In genomic region chr7:114931656-114932011, GRCh38 we compare ENCODE assay signal across 9 cellular contexts. TPM values are rescaled to one million over a fixed set of nuclear protein-coding genes. Genes with fewer than 3 reads are reported as not detected.
DNase-seq lines count a peak whose midpoint lies in the region; ATAC-seq and TF ChIP-seq lines count a peak whose summit lies in the region.
"Had no signal": no experiment of that assay in that cellular context is flagged by ENCODE, and none has a peak within 500 bp of the region (broad histone marks: within the 10 kb centered on the region; RNA-seq: fewer than 3 reads in every experiment).

No MANE protein-coding gene starts in this region.

- peak; percentile 74 for DNase-seq in activated effector memory CD4-positive, alpha-beta T cell treated with anti-CD3 and anti-CD28 coated beads, Interleukin-2, amount 50 U/mL, for 16 hours
- DNase-seq in activated effector memory CD4-positive, alpha-beta T cell treated with Interleukin-2 at 50 U/mL for 16 hours: no peak
- DNase-seq in activated T-helper 1 cell treated with anti-CD3 and anti-CD28 coated beads, Interleukin-12 subunit alpha, Interleukin-12 subunit beta, Interleukin-2, Interleukin-4 antibody, amounts not matched to agents 30 ng/mL and 10 ng/mL and 1 ng/mL, durations not matched to agents 14 hours and 24 hours and 36 hours (ENCODE audit: low spot score): no peak
- no peak for DNase-seq in suprapubic skin (ENCODE audit: low spot score in 2 of 2)
- no peak for DNase-seq in NCI-H2081 (lab: John Stamatoyannopoulos, UW)
- DNase-seq in mammary epithelial cell: no peak
- no peak for DNase-seq in anterior cingulate cortex (lab: John Stamatoyannopoulos, UW)

- TF ChIP-seq CTCF in suprapubic skin (IDR thresholded peaks at IDR 0.05): no peak
- TF ChIP-seq CTCF in mammary epithelial cell (conservative IDR thresholded peaks at IDR 0.05 in 1 of 2, IDR thresholded peaks at IDR 0.05 in 1 of 2; ENCODE audit: extremely low read depth in 1 of 2, insufficient read depth in 1 of 2, low read depth in 1 of 2, low read length in 2 of 2): no peak

- H3K27me3 Mint-ChIP-seq in activated T-helper 1 cell treated with anti-CD3 and anti-CD28 coated beads, Interleukin-12 subunit alpha, Interleukin-12 subunit beta, Interleukin-2, Interleukin-4 antibody, amounts not matched to agents 30 ng/mL and 10 ng/mL and 1 ng/mL, durations not matched to agents 14 hours and 24 hours and 36 hours (ENCODE audit: insufficient read depth): no peaks in the 10 kb centered on the region

- no TSS peak for BruUV-seq in mammary epithelial cell (replicated peaks; lab: Mats Ljungman, UMichigan)

- H3K9me3 ChIP-seq in suprapubic skin (no peaks in the 10 kb centered on the region), mammary epithelial cell (replicated peaks; ENCODE audit: insufficient read depth, low read length) (no peaks in the 10 kb centered on the region)
- H3K9me3 ChIP-seq: SJSA1 had no signal

- peaks cover 60% of the 10 kb centered on the region for H3K79me2 ChIP-seq in mammary epithelial cell (ENCODE audit: insufficient read depth, low read length)

- no peaks in the 10 kb centered on the region for H3K27me3 ChIP-seq in suprapubic skin
- no peaks in the 10 kb centered on the region for H3K27me3 ChIP-seq in mammary epithelial cell (ENCODE audit: insufficient read depth, low read length)
- H3K27me3 ChIP-seq: SJSA1 had no signal

- in situ Hi-C loops in mammary epithelial cell (cut with MboI; ENCODE audit: low sequenced_read_pairs in 2 of 2): no loop called here

- H3K4me1 Mint-ChIP-seq in activated T-helper 1 cell treated with anti-CD3 and anti-CD28 coated beads, Interleukin-12 subunit alpha, Interleukin-12 subunit beta, Interleukin-2, Interleukin-4 antibody, amounts not matched to agents 30 ng/mL and 10 ng/mL and 1 ng/mL, durations not matched to agents 14 hours and 24 hours and 36 hours (ENCODE audit: low read depth): peaks cover 36% of the 10 kb centered on the region

- H3K27ac ChIP-seq in suprapubic skin (peak overlapping the region; percentile 15), mammary epithelial cell (ENCODE audit: insufficient read depth, low read depth, low read length) (no peak overlapping the region)
- H3K27ac ChIP-seq: SJSA1 had no signal

- peak overlapping the region; percentile 75 for H3K4me3 Mint-ChIP-seq in activated T-helper 1 cell treated with anti-CD3 and anti-CD28 coated beads, Interleukin-12 subunit alpha, Interleukin-12 subunit beta, Interleukin-2, Interleukin-4 antibody, amounts not matched to agents 30 ng/mL and 10 ng/mL and 1 ng/mL, durations not matched to agents 14 hours and 24 hours and 36 hours

- H3K4me1 ChIP-seq in suprapubic skin: peaks cover 25% of the 10 kb centered on the region
- H3K4me1 ChIP-seq in mammary epithelial cell (ENCODE audit: insufficient read depth, low read length): peaks cover 5% of the 10 kb centered on the region

- H2AFZ ChIP-seq in mammary epithelial cell (ENCODE audit: low read depth, low read length): no peak overlapping the region

- no peak overlapping the region for H3K4me2 ChIP-seq in mammary epithelial cell (ENCODE audit: insufficient read depth, low read depth, low read length)

- no peaks in the 10 kb centered on the region for H3K36me3 ChIP-seq in suprapubic skin
- no peaks in the 10 kb centered on the region for H3K36me3 ChIP-seq in mammary epithelial cell (ENCODE audit: insufficient read depth, low read length)

- no peaks in the 10 kb centered on the region for H4K20me1 ChIP-seq in mammary epithelial cell (ENCODE audit: insufficient read depth, low read length)

- intact Hi-C loops in activated T-helper 1 cell treated with anti-CD3 and anti-CD28 coated beads, Interleukin-12 subunit alpha, Interleukin-12 subunit beta, Interleukin-2, Interleukin-4 antibody, amounts not matched to agents 30 ng/mL and 10 ng/mL and 1 ng/mL, durations not matched to agents 14 hours and 24 hours and 36 hours (cut with micrococcal nuclease): loop anchor here (1.0 to 5.0 kb wide), 10 partner anchors 8 to 214 kb away; no protein-coding TSS in a partner anchor
- intact Hi-C loops in mammary epithelial cell (cut with micrococcal nuclease): no loop called here

- H3K9me3 Mint-ChIP-seq in activated T-helper 1 cell treated with anti-CD3 and anti-CD28 coated beads, Interleukin-12 subunit alpha, Interleukin-12 subunit beta, Interleukin-2, Interleukin-4 antibody, amounts not matched to agents 30 ng/mL and 10 ng/mL and 1 ng/mL, durations not matched to agents 14 hours and 24 hours and 36 hours: no peaks in the 10 kb centered on the region

- no peak for TF ChIP-seq EP300 in suprapubic skin (IDR thresholded peaks at IDR 0.05)

- ATAC-seq in HG03095 (IDR thresholded peaks at IDR 0.05; ENCODE audit: unreplicated experiment): peak; percentile 60

- H3K36me3 Mint-ChIP-seq in activated T-helper 1 cell treated with anti-CD3 and anti-CD28 coated beads, Interleukin-12 subunit alpha, Interleukin-12 subunit beta, Interleukin-2, Interleukin-4 antibody, amounts not matched to agents 30 ng/mL and 10 ng/mL and 1 ng/mL, durations not matched to agents 14 hours and 24 hours and 36 hours (ENCODE audit: low read depth): peaks cover 21% of the 10 kb centered on the region

- CTCF ChIA-PET in mammary epithelial cell (lab: Charles Lee; ENCODE audit: low non-redundant PET): no interaction called here

- 90% methylated on average over 9 of the region's 9 CpGs for WGBS in suprapubic skin
- WGBS in mammary epithelial cell (ENCODE audit: low coverage, missing lambda C conversion rate): 94% methylated on average over 9 of the region's 9 CpGs

- no peak overlapping the region for H3K9ac ChIP-seq in mammary epithelial cell (ENCODE audit: insufficient read depth, low read length)

- H3K4me3 ChIP-seq in suprapubic skin: no peak overlapping the region
- no peak overlapping the region for H3K4me3 ChIP-seq in mammary epithelial cell (replicated peaks in 1 of 3; ENCODE audit: insufficient read depth in 1 of 3, low read depth in 2 of 3, low read length in 3 of 3)
- H3K4me3 ChIP-seq: SJSA1 had no signal

- H3K27ac Mint-ChIP-seq in activated T-helper 1 cell treated with anti-CD3 and anti-CD28 coated beads, Interleukin-12 subunit alpha, Interleukin-12 subunit beta, Interleukin-2, Interleukin-4 antibody, amounts not matched to agents 30 ng/mL and 10 ng/mL and 1 ng/mL, durations not matched to agents 14 hours and 24 hours and 36 hours: no peak overlapping the region

- no peak for TF ChIP-seq POLR2A in suprapubic skin (IDR thresholded peaks at IDR 0.05)

- dilution Hi-C loops in mammary epithelial cell (cut with HindIII; ENCODE audit: low sequenced_read_pairs): no loop called here

RNA-seq across cellular contexts. Expression of gene MDFIC, which starts 9.7 kb away (rescaled TPM):
- 114 and 136 TPM in 2 replicates for total RNA-seq in activated T-helper 1 cell treated with anti-CD3 and anti-CD28 coated beads, Interleukin-12 subunit alpha, Interleukin-12 subunit beta, Interleukin-2, Interleukin-4 antibody, amounts not matched to agents 30 ng/mL and 10 ng/mL and 1 ng/mL, durations not matched to agents 14 hours and 24 hours and 36 hours
- total RNA-seq in suprapubic skin: 10 to 100 TPM; 15.7 to 37.8 (median 28.1) TPM
- 10 to 100 TPM; 18.4 to 21.0 TPM for total RNA-seq in mammary epithelial cell
- polyA plus RNA-seq in mammary epithelial cell: 12.5 TPM
- 11.4 TPM for polyA minus RNA-seq in mammary epithelial cell
